Comparison of ENCODE assay signal across 12 cellular contexts in the genomic region with DNA sequence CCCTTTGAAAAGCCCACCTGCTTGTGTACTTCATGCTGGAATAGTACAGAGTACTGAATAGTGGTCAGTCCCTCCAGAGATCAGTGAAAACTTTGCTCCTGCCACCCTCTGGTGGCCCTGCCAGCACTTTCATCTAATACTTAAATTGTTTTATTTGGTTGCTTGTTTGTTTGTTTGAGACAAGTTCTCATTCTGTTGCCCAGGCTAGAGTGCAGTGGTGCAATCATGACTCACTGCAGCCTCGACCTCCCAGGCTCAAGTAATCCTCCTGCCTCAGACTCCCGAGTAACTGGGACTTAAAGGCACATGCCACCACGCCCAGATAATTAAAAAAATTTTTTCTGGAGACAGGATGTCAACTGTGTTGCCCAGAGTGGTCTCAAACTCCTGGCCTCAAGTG. TPM values are rescaled to one million over a fixed set of nuclear protein-coding genes. Genes with fewer than 3 reads are reported as not detected.
DNase-seq lines count a peak whose midpoint lies in the region; ATAC-seq, FAIRE-seq and TF ChIP-seq lines count a peak whose summit lies in the region.
"Had no signal": no experiment of that assay in that cellular context is flagged by ENCODE, and none has a peak within 500 bp of the region (broad histone marks: within the 10 kb centered on the region; RNA-seq: fewer than 3 reads in every experiment).

No MANE protein-coding gene starts in this region.

- in situ Hi-C loops in K562 (cut with MboI), result no loop called here
- in situ Hi-C loops in G401 (cut with HindIII; ENCODE audit: low sequenced_read_pairs), result no loop called here

- ATAC-seq in K562, result peak; percentile 44
- no peak for ATAC-seq in mucosa of descending colon
- ATAC-seq in GM21529 (IDR thresholded peaks at IDR 0.05; ENCODE audit: unreplicated experiment), result no peak

- TF ChIP-seq CTCF in DOHH2 (IDR thresholded peaks at IDR 0.05; ENCODE audit: low read depth, low read length, poor library complexity, severe bottlenecking) (peak; percentile 26), K562 (IDR thresholded peaks at IDR 0.05 in 2 of 3, conservative IDR thresholded peaks at IDR 0.05 in 1 of 3; ENCODE audit: insufficient read depth in 2 of 3, low read depth in 1 of 3, low read length in 3 of 3) (0 out of 6 replicates have a peak, but pooled peaks of 2 of the 3 experiments have one; percentile 12 to 37), liver (IDR thresholded peaks at IDR 0.05; ENCODE audit: low read depth, low read length, missing input control) (peak; percentile 27), mucosa of descending colon (IDR thresholded peaks at IDR 0.05) (no peak)

- POLR2A ChIA-PET in K562 (lab: Yijun Ruan, JAX), result interaction anchor here (1.2 to 1.3 kb wide), 2 partner anchors 10 to 27 kb away, joined by 5 to 6 read pairs; a partner anchor contains a TSS

- no peak overlapping the region for H3K27ac Mint-ChIP-seq in T-helper 2 cell treated with Interferon-gamma antibody and Interleukin-4, amounts not matched to agents 5 μg/mL and 100 μg/mL, for 36 hours
- H3K27ac Mint-ChIP-seq: T-helper 1 cell treated with Interleukin-12 subunit alpha and Interleukin-12 subunit beta and Interleukin-4 antibody, amounts not matched to agents 30 μg/mL and 1 μg/mL, for 36 hours had no signal

- H3K27me3 Mint-ChIP-seq in T-helper 2 cell treated with Interferon-gamma antibody and Interleukin-4, amounts not matched to agents 5 μg/mL and 100 μg/mL, for 36 hours (ENCODE audit: low read depth), result no peaks in the 10 kb centered on the region

- H3K9me1 ChIP-seq in K562 (ENCODE audit: control insufficient read depth, insufficient read depth, low read length), result peaks cover 14% of the 10 kb centered on the region

- H3K4me2 ChIP-seq in DOHH2 (ENCODE audit: low read length) (no peak overlapping the region), K562 (ENCODE audit: insufficient read depth, low read length) (no peak overlapping the region)

- no TSS peak for BruUV-seq in K562 (replicated peaks; lab: Mats Ljungman, UMichigan)

- DNase-seq in MG63 (peak; percentile 70), K562 (ENCODE audit: extremely low read depth in 1 of 4, low spot score in 3 of 4) (no peak), mucosa of descending colon (no peak), G401 (ENCODE audit: low spot score) (no peak)
- DNase-seq in T-helper 2 cell treated with Interferon-gamma antibody and Interleukin-4, amounts not matched to agents 5 μg/mL and 100 μg/mL, for 36 hours (ENCODE audit: low spot score), result no peak
- DNase-seq: GF-D8, NCI-H187 treated with DMSO at 0.1 percent for 48 hours had no signal

- no peaks in the 10 kb centered on the region for H3K9me3 Mint-ChIP-seq in T-helper 2 cell treated with Interferon-gamma antibody and Interleukin-4, amounts not matched to agents 5 μg/mL and 100 μg/mL, for 36 hours
- H3K9me3 Mint-ChIP-seq: T-helper 1 cell treated with Interleukin-12 subunit alpha and Interleukin-12 subunit beta and Interleukin-4 antibody, amounts not matched to agents 30 μg/mL and 1 μg/mL, for 36 hours had no signal

- WGBS in K562 (ENCODE audit: insufficient coverage, low coverage, missing lambda C conversion rate), result 52% methylated on average over 3 of the region's 3 CpGs
- 70% methylated on average over 3 of the region's 3 CpGs for WGBS in liver

- H3K4me1 ChIP-seq in DOHH2 (ENCODE audit: control insufficient read depth, low read length), result peaks cover 29% of the 10 kb centered on the region
- H3K4me1 ChIP-seq in K562 (replicated peaks in 1 of 2; ENCODE audit: control insufficient read depth in 2 of 2, insufficient read depth in 2 of 2, low read length in 2 of 2), result peaks cover 0 to 40% of the 10 kb centered on the region in 2 experiments; a peak in 3 of 5 replicates
- H3K4me1 ChIP-seq in liver (ENCODE audit: control insufficient read depth in 4 of 4, insufficient read depth in 4 of 4, low read length in 3 of 4), result no peaks in the 10 kb centered on the region
- H3K4me1 ChIP-seq in mucosa of descending colon (ENCODE audit: low read depth), result no peaks in the 10 kb centered on the region

- intact Hi-C loops in K562 (cut with micrococcal nuclease) (no loop called here), mucosa of descending colon (cut with DNase I, micrococcal nuclease) (no loop called here)

- H3K36me3 ChIP-seq in DOHH2 (ENCODE audit: control insufficient read depth, low read length) (peaks cover 92% of the 10 kb centered on the region), MG63 (peaks cover 80% of the 10 kb centered on the region), K562 (ENCODE audit: control insufficient read depth, insufficient read depth, low read length) (peaks cover 98% of the 10 kb centered on the region), liver (ENCODE audit: control insufficient read depth in 4 of 4, insufficient read depth in 3 of 4, low read depth in 1 of 4, low read length in 3 of 4) (no peaks in the 10 kb centered on the region), mucosa of descending colon (ENCODE audit: low read depth) (no peaks in the 10 kb centered on the region)

- peaks cover 60% of the 10 kb centered on the region for H4K20me1 ChIP-seq in DOHH2 (ENCODE audit: control insufficient read depth, insufficient read depth, low read depth, low read length)
- peaks cover 42% of the 10 kb centered on the region for H4K20me1 ChIP-seq in K562 (replicated peaks; ENCODE audit: control insufficient read depth, insufficient read depth, low read length)

- H2AFZ ChIP-seq in K562 (ENCODE audit: low read depth, low read length), result no peak overlapping the region

- no peak overlapping the region for H3K4me3 Mint-ChIP-seq in T-helper 2 cell treated with Interferon-gamma antibody and Interleukin-4, amounts not matched to agents 5 μg/mL and 100 μg/mL, for 36 hours
- H3K4me3 Mint-ChIP-seq: T-helper 1 cell treated with Interleukin-12 subunit alpha and Interleukin-12 subunit beta and Interleukin-4 antibody, amounts not matched to agents 30 μg/mL and 1 μg/mL, for 36 hours had no signal

- H3K79me2 ChIP-seq in DOHH2 (ENCODE audit: control insufficient read depth, low read length), result peaks cover 100% of the 10 kb centered on the region
- peaks cover 100% of the 10 kb centered on the region for H3K79me2 ChIP-seq in K562 (ENCODE audit: control insufficient read depth, insufficient read depth, low read length)

- TF ChIP-seq POLR2A in K562 (conservative IDR thresholded peaks at IDR 0.05), result no peak

- H3K4me1 Mint-ChIP-seq in T-helper 2 cell treated with Interferon-gamma antibody and Interleukin-4, amounts not matched to agents 5 μg/mL and 100 μg/mL, for 36 hours (ENCODE audit: low read depth), result peaks cover 28% of the 10 kb centered on the region

- FAIRE-seq in K562 (lab: Jason Lieb, UNC), result no peak
- FAIRE-seq: endometrium had no signal

- H3K9me3 ChIP-seq in DOHH2 (ENCODE audit: control insufficient read depth, insufficient read depth, low read length) (no peaks in the 10 kb centered on the region), MG63 (no peaks in the 10 kb centered on the region), K562 (replicated peaks; ENCODE audit: control insufficient read depth, insufficient read depth, low read depth, low read length) (no peaks in the 10 kb centered on the region), liver (ENCODE audit: control insufficient read depth in 4 of 4, low read length in 3 of 4) (no peaks in the 10 kb centered on the region), mucosa of descending colon (no peaks in the 10 kb centered on the region)

- CTCF ChIA-PET in K562 (lab: Yijun Ruan, JAX; ENCODE audit: low intra/inter-chr PET ratio), result interaction anchor here (0.6 to 0.7 kb wide), 3 partner anchors 77 to 289 kb away, joined by 3 read pairs; no protein-coding TSS in a partner anchor

- peak in 1 of 2 experiments; percentile 28; a peak in 2 of 4 replicates for TF ChIP-seq RAD21 in K562 (CRISPR knock-in tag; conservative IDR thresholded peaks at IDR 0.05 in 1 of 2, IDR thresholded peaks at IDR 0.05 in 1 of 2)
- peak; percentile 56 to 67 for TF ChIP-seq RAD21 in liver (IDR thresholded peaks at IDR 0.05)

- H3K27me3 ChIP-seq in DOHH2 (ENCODE audit: control insufficient read depth, low read length), result no peaks in the 10 kb centered on the region
- no peaks in the 10 kb centered on the region for H3K27me3 ChIP-seq in MG63
- H3K27me3 ChIP-seq in K562 (ENCODE audit: control insufficient read depth in 2 of 2, insufficient read depth in 2 of 2, low read length in 2 of 2), result no peaks in the 10 kb centered on the region
- no peaks in the 10 kb centered on the region for H3K27me3 ChIP-seq in liver (ENCODE audit: control insufficient read depth in 4 of 4, insufficient read depth in 4 of 4, low read length in 3 of 4)

- H3K27ac ChIP-seq in DOHH2 (ENCODE audit: low read depth, low read length) (no peak overlapping the region), K562 (ENCODE audit: extremely low read depth, low read depth, low read length) (peak overlapping the region; percentile 35; the same call in 1 of the 3 replicates), liver (ENCODE audit: low read depth in 1 of 2, low read length in 2 of 2) (no peak overlapping the region)

- peaks cover 20% of the 10 kb centered on the region for H3K36me3 Mint-ChIP-seq in T-helper 2 cell treated with Interferon-gamma antibody and Interleukin-4, amounts not matched to agents 5 μg/mL and 100 μg/mL, for 36 hours (ENCODE audit: low read depth)

- H3K9ac ChIP-seq in K562 (ENCODE audit: insufficient read depth in 1 of 2, low read depth in 2 of 2, low read length in 2 of 2) (no peak overlapping the region), liver (ENCODE audit: low read depth in 1 of 2, low read length in 2 of 2) (no peak overlapping the region)

- TF ChIP-seq EP300 in K562 (IDR thresholded peaks at IDR 0.05; ENCODE audit: low read length), result no peak

- H3F3A ChIP-seq in DOHH2 (ENCODE audit: control insufficient read depth, insufficient read depth), result no peaks in the 10 kb centered on the region

- H3K4me3 ChIP-seq in DOHH2 (ENCODE audit: low read length), result no peak overlapping the region
- H3K4me3 ChIP-seq in MG63, result no peak overlapping the region
- no peak overlapping the region for H3K4me3 ChIP-seq in K562
- no peak overlapping the region for H3K4me3 ChIP-seq in liver (ENCODE audit: low read depth in 1 of 3, low read length in 3 of 3)
- H3K4me3 ChIP-seq in mucosa of descending colon, result no peak overlapping the region

- H3K9me2 ChIP-seq in DOHH2 (replicated peaks; ENCODE audit: control insufficient read depth, low read length), result no peaks in the 10 kb centered on the region

RNA-seq across cellular contexts. Expression of a gene that starts 9.1 kb away (rescaled TPM):
- total RNA-seq in MG63 (2014; rRNA removed; shearing (Covaris generic); ENCODE audit: low replicate concordance), result 71.5 and 73.9 TPM in 2 replicates
- 59.8 and 69.3 TPM in 2 replicates for total RNA-seq in K562 (2011; cell fraction: chromatin; rRNA removed; ENCODE audit: low replicate concordance)
- total RNA-seq in K562 (2011; cell fraction: nucleolus; rRNA removed), result 58.9 and 62.4 TPM in 2 replicates
- 44.0 and 52.1 TPM in 2 replicates for total RNA-seq in K562 (2011; cell fraction: nucleoplasm; rRNA removed)
- total RNA-seq in K562 (2014; rRNA removed) (43.5 and 64.6 TPM in 2 replicates), K562 (2014; rRNA removed; fragmentation: Illumina TruSeq; extraction: Trizol) (46.0 and 47.2 TPM in 2 replicates), K562 (2015; rRNA removed; fragmentation: Illumina TruSeq; extraction: Trizol) (38.6 TPM in 2 replicates), K562 (2021) (51.9 and 55.6 TPM in 2 replicates), liver (10 to 100 TPM in 1 of 2 donors, 1 to 10 TPM in 1; 2.8 to 28.2 TPM), mucosa of descending colon (10 to 100 TPM in 2 of 3 donors, 1 to 10 TPM in 1; 3.4 to 13.9 (median 13.1) TPM)
- polyA plus RNA-seq in K562 (2011; rRNA removed) (66.1 and 79.6 TPM in 2 replicates), K562 (2014; fragmentation: Illumina TruSeq; extraction: Trizol) (57.5 and 64.1 TPM in 2 replicates), K562 (2014; fragmentation: Nextera tagmentation; extraction: Ambion mirVana) (1 to 10 TPM; 8.2 to 9.9 TPM), K562 (2014; rRNA removed) (35.6 and 56.1 TPM in 2 replicates), liver (1 to 10 TPM; 1.1 to 2.6 TPM)
- polyA plus RNA-seq in K562 (2011; cell fraction: cytosol; rRNA removed), result 57.6 and 77.4 TPM in 2 replicates
- polyA plus RNA-seq in K562 (2011; cell fraction: nucleus; rRNA removed), result 90.7 and 94.9 TPM in 2 replicates
- 17.9 and 30.5 TPM in 2 replicates for polyA plus RNA-seq in K562 (2012)
- 67.6 and 82.6 TPM in 2 replicates for polyA minus RNA-seq in K562 (2011; rRNA and poly(A)+ RNA removed)
- polyA minus RNA-seq in K562 (2011; cell fraction: cytosol; rRNA and poly(A)+ RNA removed), result 36.9 and 40.1 TPM in 2 replicates
- polyA minus RNA-seq in K562 (2011; cell fraction: nucleus; rRNA and poly(A)+ RNA removed), result 46.3 and 57.0 TPM in 2 replicates
- total RNA-seq in G401 (2014; rRNA removed; shearing (Covaris generic)), result 38.4 and 43.1 TPM in 2 replicates

RNA-seq across cellular contexts. Expression of a gene that starts 26.9 kb away (rescaled TPM):
- 17.9 and 18.9 TPM in 2 replicates for total RNA-seq in MG63 (2014; rRNA removed; shearing (Covaris generic); ENCODE audit: low replicate concordance)
- total RNA-seq in K562 (2011; cell fraction: chromatin; rRNA removed; ENCODE audit: low replicate concordance), result 39.4 and 43.4 TPM in 2 replicates
- 22.5 and 28.2 TPM in 2 replicates for total RNA-seq in K562 (2011; cell fraction: nucleolus; rRNA removed)
- total RNA-seq in K562 (2011; cell fraction: nucleoplasm; rRNA removed), result 33.8 and 41.0 TPM in 2 replicates
- total RNA-seq in K562 (2014; rRNA removed) (14.9 and 15.8 TPM in 2 replicates), K562 (2014; rRNA removed; fragmentation: Illumina TruSeq; extraction: Trizol) (16.3 TPM in 2 replicates), K562 (2015; rRNA removed; fragmentation: Illumina TruSeq; extraction: Trizol) (17.8 and 18.5 TPM in 2 replicates), K562 (2021) (14.7 and 16.9 TPM in 2 replicates), liver (10 to 100 TPM in 1 of 2 donors, 1 to 10 TPM in 1; 5.8 to 10.6 TPM), mucosa of descending colon (10 to 100 TPM; 14.8 to 16.4 (median 16.3) TPM)
- polyA plus RNA-seq in K562 (2011; rRNA removed) (25.6 and 27.5 TPM in 2 replicates), K562 (2014; fragmentation: Illumina TruSeq; extraction: Trizol) (20.8 and 24.2 TPM in 2 replicates), K562 (2014; fragmentation: Nextera tagmentation; extraction: Ambion mirVana) (10 to 100 TPM in 1 of 2 experiments, 1 to 10 TPM in 1; 6.5 to 12.0 TPM), K562 (2014; rRNA removed) (18.2 and 23.6 TPM in 2 replicates), liver (1 to 10 TPM; 2.7 to 3.8 TPM)
- polyA plus RNA-seq in K562 (2011; cell fraction: cytosol; rRNA removed), result 18.1 and 25.8 TPM in 2 replicates
- polyA plus RNA-seq in K562 (2011; cell fraction: nucleus; rRNA removed), result 44.2 and 53.9 TPM in 2 replicates
- 9.0 and 9.1 TPM in 2 replicates for polyA plus RNA-seq in K562 (2012)
- polyA minus RNA-seq in K562 (2011; rRNA and poly(A)+ RNA removed), result 31.5 and 32.2 TPM in 2 replicates
- 12.5 and 13.8 TPM in 2 replicates for polyA minus RNA-seq in K562 (2011; cell fraction: cytosol; rRNA and poly(A)+ RNA removed)
- 19.7 and 32.0 TPM in 2 replicates for polyA minus RNA-seq in K562 (2011; cell fraction: nucleus; rRNA and poly(A)+ RNA removed)
- total RNA-seq in G401 (2014; rRNA removed; shearing (Covaris generic)), result 14.5 and 19.8 TPM in 2 replicates
